In the genomic region with DNA sequence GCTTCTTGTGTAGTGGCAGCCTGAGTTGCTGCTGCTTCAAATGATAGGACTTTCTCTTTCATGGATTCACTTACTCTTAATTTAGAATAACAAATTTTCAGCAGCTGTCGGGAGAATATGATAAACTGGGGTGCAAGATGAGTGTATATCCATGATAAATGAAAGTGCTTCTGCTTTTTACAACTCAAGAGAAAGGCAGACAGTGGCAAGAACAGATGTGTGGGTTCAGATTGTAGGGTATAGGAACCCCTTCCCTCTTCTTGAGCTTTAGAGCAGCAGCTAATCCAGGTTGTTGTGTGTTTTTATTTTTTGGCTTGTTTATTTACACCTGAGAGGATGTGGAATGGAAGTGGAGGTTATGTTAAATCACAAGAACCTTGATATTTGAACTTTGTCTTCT, we compare ENCODE assay signal across 8 cellular contexts.
DNase-seq lines count a peak whose midpoint lies in the region; ATAC-seq and TF ChIP-seq lines count a peak whose summit lies in the region.

No MANE protein-coding gene starts in this region.

- peaks cover 4% of the 10 kb centered on the region for H3K4me1 ChIP-seq in muscle layer of colon (ENCODE audit: insufficient read depth, low read length)

- no peak for ATAC-seq in GM19467 (IDR thresholded peaks at IDR 0.05; ENCODE audit: unreplicated experiment)

- TF ChIP-seq CTCF in AG09309 (IDR thresholded peaks at IDR 0.05; ENCODE audit: control insufficient read depth, insufficient read depth, low read depth, low read length, missing control alignments) (no peak), cardiac fibroblast (IDR thresholded peaks at IDR 0.05; ENCODE audit: low read depth, low read length) (no peak)

- no peaks in the 10 kb centered on the region for H3K27me3 ChIP-seq in muscle layer of colon (ENCODE audit: control insufficient read depth in 1 of 2, insufficient read depth in 2 of 2, low read length in 2 of 2)

- DNase-seq in AG09309 (ENCODE audit: low read depth) (no peak), cardiac fibroblast (ENCODE audit: low read depth in 2 of 2) (no peak), NAMALWA (ENCODE audit: low spot score) (no peak), SW480 (ENCODE audit: low spot score) (no peak)
- no peak for DNase-seq in central memory CD4-positive, alpha-beta T cell

- peak overlapping the region; percentile 59 for H3K9ac ChIP-seq in muscle layer of colon (ENCODE audit: low read length)

- H3K9me3 ChIP-seq in KOPT-K1 (ENCODE audit: insufficient read depth, low read length, poor library complexity, severe bottlenecking) (no peaks in the 10 kb centered on the region), muscle layer of colon (ENCODE audit: low read length) (no peaks in the 10 kb centered on the region)

- peak overlapping the region; percentile 90 for H3K27ac ChIP-seq in KOPT-K1 (ENCODE audit: low read depth, low read length, poor library complexity, severe bottlenecking)
- H3K27ac ChIP-seq in muscle layer of colon (ENCODE audit: low read depth, low read length) = peak overlapping the region; percentile 69

- H3K4me3 ChIP-seq in AG09309 (ENCODE audit: control insufficient read depth, low read depth, low read length) (peak overlapping the region; percentile 70), cardiac fibroblast (replicated peaks in 1 of 2; ENCODE audit: low read depth in 2 of 2, low read length in 2 of 2) (peak overlapping the region; percentile 61 to 72), muscle layer of colon (ENCODE audit: low read depth in 1 of 2, low read length in 2 of 2) (peak overlapping the region; percentile 34 to 78)

- H3K36me3 ChIP-seq in KOPT-K1 (ENCODE audit: insufficient read depth, low read length) (no peaks in the 10 kb centered on the region), muscle layer of colon (ENCODE audit: insufficient read depth, low read length) (no peaks in the 10 kb centered on the region)
